Comparison of ENCODE assay signal across 9 cellular contexts in genomic region chr17:14351493-14351892, GRCh38. TPM values are rescaled to one million over a fixed set of nuclear protein-coding genes. Genes with fewer than 3 reads are reported as not detected.
DNase-seq lines count a peak whose midpoint lies in the region; ATAC-seq, FAIRE-seq and TF ChIP-seq lines count a peak whose summit lies in the region.
"Had no signal": no experiment of that assay in that cellular context is flagged by ENCODE, and none has a peak within 500 bp of the region (broad histone marks: within the 10 kb centered on the region; RNA-seq: fewer than 3 reads in every experiment).

No MANE protein-coding gene starts in this region.

- DNase-seq in HepG2 (ENCODE audit: low spot score) (no peak), prostate gland (ENCODE audit: low spot score) (no peak), DMS79 treated with DMSO at 0.1 percent for 48 hours (lab: John Stamatoyannopoulos, UW) (no peak), NCI-H2171 treated with DMSO at 0.1 percent for 48 hours (lab: John Stamatoyannopoulos, UW) (no peak)
- DNase-seq: activated T-cell treated with anti-CD3 and anti-CD28 coated beads, Interleukin-2, amount 50 U/mL, for 1 hour had no signal

- H3K27me3 ChIP-seq in HepG2 (ENCODE audit: control insufficient read depth in 1 of 2, insufficient read depth in 2 of 2, low read length in 2 of 2) (no peaks in the 10 kb centered on the region), prostate gland (replicated peaks; ENCODE audit: insufficient read depth) (no peaks in the 10 kb centered on the region)

- ATAC-seq in GM18502 (IDR thresholded peaks at IDR 0.05; ENCODE audit: poor library complexity, unreplicated experiment) = peak; percentile 93
- peak; percentile 92 for ATAC-seq in GM21528 (IDR thresholded peaks at IDR 0.05; ENCODE audit: low FRiP score, unreplicated experiment)
- peak; percentile 93 for ATAC-seq in HG03565 (IDR thresholded peaks at IDR 0.05; ENCODE audit: unreplicated experiment)
- ATAC-seq in HepG2 = no peak
- no peak for ATAC-seq in HG02678 (IDR thresholded peaks at IDR 0.05; ENCODE audit: unreplicated experiment)

- 100% methylated on average over 3 of the region's 3 CpGs for WGBS in HepG2 (ENCODE audit: low lambda C conversion rate)
- 98% methylated on average over 3 of the region's 3 CpGs for WGBS in prostate gland

- no peaks in the 10 kb centered on the region for H4K20me1 ChIP-seq in HepG2 (ENCODE audit: insufficient read depth, low read length)

- TF ChIP-seq POLR2A in HepG2 (IDR thresholded peaks at IDR 0.05; ENCODE audit: insufficient read depth in 1 of 2, low read depth in 2 of 2, low read length in 2 of 2) (no peak), prostate gland (IDR thresholded peaks at IDR 0.05) (no peak)

- peaks cover 10 to 24% of the 10 kb centered on the region in 2 experiments for H3K36me3 ChIP-seq in HepG2 (replicated peaks in 1 of 2; ENCODE audit: control insufficient read depth in 1 of 2, insufficient read depth in 2 of 2, low read length in 2 of 2)
- no peaks in the 10 kb centered on the region for H3K36me3 ChIP-seq in prostate gland

- no TSS peak for BruUV-seq in HepG2 (replicated peaks; lab: Mats Ljungman, UMichigan)

- H3K4me2 ChIP-seq in HepG2 (ENCODE audit: low read depth, low read length) = no peak overlapping the region

- POLR2A ChIA-PET in HepG2 (lab: Yijun Ruan, JAX) = interaction anchor here (1.1 kb wide), 1 partner anchor 42 kb away, joined by 3 read pairs; no protein-coding TSS in a partner anchor

- no peak for TF ChIP-seq RAD21 in HepG2 (CRISPR knock-in tag; IDR thresholded peaks at IDR 0.05)

- H3K9me3 ChIP-seq in HepG2 (ENCODE audit: low read length) = no peaks in the 10 kb centered on the region
- H3K9me3 ChIP-seq in prostate gland = no peaks in the 10 kb centered on the region

- H3K27ac ChIP-seq in HepG2 (ENCODE audit: extremely low read length, insufficient read depth, low read length) (no peak overlapping the region), prostate gland (no peak overlapping the region)

- FAIRE-seq in HepG2 (lab: Jason Lieb, UNC) = peak; percentile 8

- TF ChIP-seq EP300 in HepG2 (IDR thresholded peaks at IDR 0.05; ENCODE audit: low read depth in 2 of 2, low read length in 2 of 2) = no peak
- no peak for TF ChIP-seq EP300 in HepG2 (CRISPR knock-in tag; IDR thresholded peaks at IDR 0.05; ENCODE audit: borderline replicate concordance)

- H3K4me1 ChIP-seq in HepG2 (ENCODE audit: insufficient read depth, low read length) (peaks cover 6% of the 10 kb centered on the region; the same call in 1 of the 2 replicates), prostate gland (replicated peaks) (no peaks in the 10 kb centered on the region)

- no peak overlapping the region for H3K4me3 ChIP-seq in HepG2 (replicated peaks in 1 of 3; ENCODE audit: insufficient read depth in 1 of 3, low read depth in 2 of 3, low read length in 3 of 3)
- H3K4me3 ChIP-seq in prostate gland = no peak overlapping the region

- H3K79me2 ChIP-seq in HepG2 (ENCODE audit: insufficient read depth, low read length) = peaks cover 5% of the 10 kb centered on the region

- no peak for TF ChIP-seq CTCF in HepG2 (CRISPR knock-in tag; IDR thresholded peaks at IDR 0.05)
- TF ChIP-seq CTCF in prostate gland (IDR thresholded peaks at IDR 0.05) = no peak

- no peak overlapping the region for H3K9ac ChIP-seq in HepG2 (ENCODE audit: insufficient read depth, low read depth, low read length)

- H2AFZ ChIP-seq in HepG2 (ENCODE audit: low read length) = no peak overlapping the region

- in situ Hi-C loops in HepG2 (cut with HindIII; ENCODE audit: extremely low pct_ligation_motif_present, low pct_unique_long_range_greater_than_20kb) = no loop called here

- CTCF ChIA-PET in HepG2 (lab: Yijun Ruan, JAX; ENCODE audit: low intra/inter-chr PET ratio, low total read pairs) = no interaction called here

- intact Hi-C loops in HepG2 (cut with micrococcal nuclease; ENCODE audit: unreplicated experiment) = no loop called here
- intact Hi-C loops in prostate gland (cut with DNase I) = no loop called here

TF ChIP-seq in HepG2, 621 proteins besides CTCF, POLR2A, EP300 and RAD21:
- TF ChIP-seq ISX (CRISPR knock-in tag; conservative IDR thresholded peaks at IDR 0.05) (no peak), RFXANK (CRISPR knock-in tag; IDR thresholded peaks at IDR 0.05) (no peak), ETV6 (CRISPR knock-in tag; conservative IDR thresholded peaks at IDR 0.05) (no peak), MAX (IDR thresholded peaks at IDR 0.05) (no peak)
TF ChIP-seq in HepG2: peak in this region for 0.

RNA-seq across cellular contexts. Expression of gene HS3ST3B1, which starts 50.6 kb away (rescaled TPM):
- total RNA-seq in HepG2 (2016; rRNA removed; fragmentation: Illumina TruSeq; extraction: Trizol) (35.3 and 39.5 TPM in 2 replicates), prostate gland (1 to 10 TPM; 2.8 to 4.1 TPM)
- total RNA-seq in HepG2 (2016; cell fraction: cytosol; rRNA removed; fragmentation: Illumina TruSeq; extraction: Trizol; ENCODE audit: low read depth) = 5.0 and 5.5 TPM in 2 replicates
- total RNA-seq in HepG2 (2016; cell fraction: insoluble cytoplasmic fraction; rRNA removed; fragmentation: Illumina TruSeq; extraction: Trizol) = 33.5 and 37.1 TPM in 2 replicates
- total RNA-seq in HepG2 (2016; cell fraction: membrane; rRNA removed; fragmentation: Illumina TruSeq; extraction: Trizol) = 21.9 and 24.5 TPM in 2 replicates
- total RNA-seq in HepG2 (2016; cell fraction: nucleus; rRNA removed; fragmentation: Illumina TruSeq; extraction: Trizol) = 34.7 and 37.1 TPM in 2 replicates
- 14.6 and 15.7 TPM in 2 replicates for polyA plus RNA-seq in HepG2 (2011; rRNA removed)
- polyA plus RNA-seq in HepG2 (2011; cell fraction: cytosol; rRNA removed) = 10.2 and 10.4 TPM in 2 replicates
- polyA plus RNA-seq in HepG2 (2011; cell fraction: nucleus; rRNA removed) = 16.6 and 20.5 TPM in 2 replicates
- 15.3 and 18.6 TPM in 2 replicates for polyA plus RNA-seq in HepG2 (2012)
- 1.9 and 2.3 TPM in 2 replicates for polyA plus RNA-seq in HepG2 (2016; cell fraction: cytosol; fragmentation: Illumina TruSeq; extraction: Trizol; ENCODE audit: low read depth)
- polyA plus RNA-seq in HepG2 (2016; cell fraction: insoluble cytoplasmic fraction; fragmentation: Illumina TruSeq; extraction: Trizol; ENCODE audit: low read depth) = 19.7 and 21.9 TPM in 2 replicates
- polyA plus RNA-seq in HepG2 (2016; cell fraction: membrane; fragmentation: Illumina TruSeq; extraction: Trizol; ENCODE audit: low read depth) = 7.2 and 7.3 TPM in 2 replicates
- 39.2 and 41.9 TPM in 2 replicates for polyA plus RNA-seq in HepG2 (2016; cell fraction: nucleus; fragmentation: Illumina TruSeq; extraction: Trizol; ENCODE audit: insufficient read depth, low read depth)
- 67.6 TPM in 1 of 2 replicates, not detected in the other for polyA minus RNA-seq in HepG2 (2011; rRNA and poly(A)+ RNA removed; ENCODE audit: low replicate concordance)
- 34.2 and 35.7 TPM in 2 replicates for polyA minus RNA-seq in HepG2 (2011; cell fraction: cytosol; rRNA and poly(A)+ RNA removed)
- 25.6 and 26.4 TPM in 2 replicates for polyA minus RNA-seq in HepG2 (2011; cell fraction: nucleus; rRNA and poly(A)+ RNA removed)

Comparison
In these comparisons a context has a peak if more than half of its experiments do, and no peak if none do; other contexts are left out.
1. ATAC-seq: peak in GM18502 (single experiment), GM21528 (single experiment) and HG03565 (single experiment); none in HepG2 (single experiment) and HG02678 (single experiment).